ENCODE assay signal across 1 cellular context in the genomic region with DNA sequence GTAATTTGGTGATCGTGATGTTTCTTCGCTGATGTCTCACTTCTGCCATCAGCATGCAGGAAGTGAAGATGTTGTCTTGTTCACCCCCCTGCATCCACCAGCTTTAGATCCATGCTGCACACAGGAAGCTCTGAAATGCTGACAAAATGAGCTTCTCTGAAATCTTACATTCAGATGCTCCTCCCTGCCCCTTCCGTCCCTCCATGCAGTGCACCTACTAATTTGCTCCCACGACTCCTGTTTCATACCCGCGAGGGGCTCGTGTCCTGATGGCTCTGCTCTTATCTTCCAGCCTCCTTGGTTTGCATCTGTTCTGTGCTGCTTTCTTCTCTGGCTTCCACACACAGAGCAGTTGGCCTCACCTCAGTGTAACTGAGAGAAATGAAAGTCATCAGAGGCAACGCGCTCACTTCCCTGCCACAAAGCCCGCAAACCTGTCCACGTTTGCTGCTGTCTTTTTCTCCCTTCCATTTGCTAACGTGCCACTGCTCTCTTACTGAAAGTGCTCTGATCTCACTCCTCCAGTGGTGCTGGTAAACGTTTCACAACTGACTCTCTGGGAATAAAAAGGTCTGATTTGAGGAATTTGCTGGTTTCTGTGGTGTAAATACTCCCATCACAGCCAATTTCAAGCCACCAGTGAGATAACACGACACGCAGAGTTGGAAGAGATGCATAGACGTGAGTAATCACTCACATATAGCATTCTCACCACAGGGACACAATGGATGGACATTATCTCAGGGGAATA.
TF ChIP-seq lines count a peak whose summit lies in the region.

No MANE protein-coding gene starts in this region.

TF ChIP-seq in GM23338, 12 proteins besides CTCF, POLR2A, EP300 and RAD21 (continued from another document):
- TF ChIP-seq, protein P1, sequence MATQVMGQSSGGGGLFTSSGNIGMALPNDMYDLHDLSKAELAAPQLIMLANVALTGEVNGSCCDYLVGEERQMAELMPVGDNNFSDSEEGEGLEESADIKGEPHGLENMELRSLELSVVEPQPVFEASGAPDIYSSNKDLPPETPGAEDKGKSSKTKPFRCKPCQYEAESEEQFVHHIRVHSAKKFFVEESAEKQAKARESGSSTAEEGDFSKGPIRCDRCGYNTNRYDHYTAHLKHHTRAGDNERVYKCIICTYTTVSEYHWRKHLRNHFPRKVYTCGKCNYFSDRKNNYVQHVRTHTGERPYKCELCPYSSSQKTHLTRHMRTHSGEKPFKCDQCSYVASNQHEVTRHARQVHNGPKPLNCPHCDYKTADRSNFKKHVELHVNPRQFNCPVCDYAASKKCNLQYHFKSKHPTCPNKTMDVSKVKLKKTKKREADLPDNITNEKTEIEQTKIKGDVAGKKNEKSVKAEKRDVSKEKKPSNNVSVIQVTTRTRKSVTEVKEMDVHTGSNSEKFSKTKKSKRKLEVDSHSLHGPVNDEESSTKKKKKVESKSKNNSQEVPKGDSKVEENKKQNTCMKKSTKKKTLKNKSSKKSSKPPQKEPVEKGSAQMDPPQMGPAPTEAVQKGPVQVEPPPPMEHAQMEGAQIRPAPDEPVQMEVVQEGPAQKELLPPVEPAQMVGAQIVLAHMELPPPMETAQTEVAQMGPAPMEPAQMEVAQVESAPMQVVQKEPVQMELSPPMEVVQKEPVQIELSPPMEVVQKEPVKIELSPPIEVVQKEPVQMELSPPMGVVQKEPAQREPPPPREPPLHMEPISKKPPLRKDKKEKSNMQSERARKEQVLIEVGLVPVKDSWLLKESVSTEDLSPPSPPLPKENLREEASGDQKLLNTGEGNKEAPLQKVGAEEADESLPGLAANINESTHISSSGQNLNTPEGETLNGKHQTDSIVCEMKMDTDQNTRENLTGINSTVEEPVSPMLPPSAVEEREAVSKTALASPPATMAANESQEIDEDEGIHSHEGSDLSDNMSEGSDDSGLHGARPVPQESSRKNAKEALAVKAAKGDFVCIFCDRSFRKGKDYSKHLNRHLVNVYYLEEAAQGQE (IDR thresholded peaks at IDR 0.05; ENCODE audit: unreplicated experiment): no peak
TF ChIP-seq in GM23338: peak in this region for 0.
